In genomic region chr12:47549258-47549657, GRCh38 we compare ENCODE assay signal across 18 cellular contexts.
A peak's percentile ranks its signal among the peaks of the same experiment; 100 is the strongest.
DNase-seq lines count a peak whose midpoint lies in the region; ATAC-seq, FAIRE-seq and TF ChIP-seq lines count a peak whose summit lies in the region.
"Had no signal": no experiment of that assay in that cellular context is flagged by ENCODE, and none has a peak within 500 bp of the region (broad histone marks: within the 10 kb centered on the region; RNA-seq: fewer than 3 reads in every experiment).

No MANE protein-coding gene starts in this region.

- H3K4me1 Mint-ChIP-seq in activated naive CD8-positive, alpha-beta T cell treated with anti-CD3 and anti-CD28 coated beads, Interleukin-2, amount 50 U/mL, for 24 hours, result peaks cover 25% of the 10 kb centered on the region
- H3K4me1 Mint-ChIP-seq in activated naive CD8-positive, alpha-beta T cell treated with anti-CD3 and anti-CD28 coated beads for 36 hours, result peaks cover 25% of the 10 kb centered on the region
- H3K4me1 Mint-ChIP-seq: GM23338, IgD-negative memory B cell had no signal

- no peak for FAIRE-seq in K562 (lab: Jason Lieb, UNC)
- FAIRE-seq: D721Med had no signal

- no peaks in the 10 kb centered on the region for H3K9me3 ChIP-seq in K562 (replicated peaks; ENCODE audit: control insufficient read depth, insufficient read depth, low read depth, low read length)
- H3K9me3 ChIP-seq: Peyer's patch, SJSA1 had no signal

- no peak for TF ChIP-seq POLR2A in K562 (conservative IDR thresholded peaks at IDR 0.05)

- no peaks in the 10 kb centered on the region for H3K36me3 ChIP-seq in K562 (ENCODE audit: control insufficient read depth, insufficient read depth, low read length)
- H3K36me3 ChIP-seq: Peyer's patch, SJSA1 had no signal

- no peaks in the 10 kb centered on the region for H3K27me3 ChIP-seq in K562 (ENCODE audit: control insufficient read depth in 2 of 2, insufficient read depth in 2 of 2, low read length in 2 of 2)
- H3K27me3 ChIP-seq: Peyer's patch, SJSA1 had no signal

- no peak overlapping the region for H3K27ac ChIP-seq in K562 (ENCODE audit: extremely low read depth, low read depth, low read length)
- H3K27ac ChIP-seq: Peyer's patch, SJSA1 had no signal

- BruUV-seq in K562 (replicated peaks; lab: Mats Ljungman, UMichigan), result no TSS peak

- POLR2A ChIA-PET in K562 (lab: Yijun Ruan, JAX), result no interaction called here

- peaks cover 5% of the 10 kb centered on the region for H3K36me3 Mint-ChIP-seq in activated naive CD8-positive, alpha-beta T cell treated with anti-CD3 and anti-CD28 coated beads, Interleukin-2, amount 50 U/mL, for 24 hours (ENCODE audit: low read depth)
- H3K36me3 Mint-ChIP-seq in activated naive CD8-positive, alpha-beta T cell treated with anti-CD3 and anti-CD28 coated beads for 36 hours, result peaks cover 11% of the 10 kb centered on the region
- H3K36me3 Mint-ChIP-seq: CD4-positive, alpha-beta memory T cell; IgD-negative memory B cell had no signal

- no peaks in the 10 kb centered on the region for H3K79me2 ChIP-seq in K562 (ENCODE audit: control insufficient read depth, insufficient read depth, low read length)

- DNase-seq in activated naive CD8-positive, alpha-beta T cell treated with anti-CD3 and anti-CD28 coated beads, Interleukin-2, amount 50 U/mL, for 24 hours, result peak; percentile 28
- no peak for DNase-seq in activated naive CD8-positive, alpha-beta T cell treated with anti-CD3 and anti-CD28 coated beads for 36 hours
- peak; percentile 48 for DNase-seq in M059J (ENCODE audit: low read depth)
- DNase-seq in K562 (ENCODE audit: extremely low read depth in 1 of 4, low spot score in 3 of 4), result peak in 1 of 4 experiments; percentile 5
- peak; percentile 2 for DNase-seq in renal cortical epithelial cell (ENCODE audit: low read depth)
- no peak for DNase-seq in SIG-M5 (lab: John Stamatoyannopoulos, UW)
- DNase-seq in C1 segment of cervical spinal cord (lab: John Stamatoyannopoulos, UW), result no peak
- no peak for DNase-seq in mesenteric fat pad (ENCODE audit: low spot score)
- DNase-seq: CD4-positive, alpha-beta memory T cell; DMS79 treated with DMSO at 0.1 percent for 48 hours; NCI-H446; NCI-H774; Peyer's patch had no signal

- H3K4me1 ChIP-seq in K562 (replicated peaks in 1 of 2; ENCODE audit: control insufficient read depth in 2 of 2, insufficient read depth in 2 of 2, low read length in 2 of 2), result no peaks in the 10 kb centered on the region; a peak in 1 of 5 replicates
- H3K4me1 ChIP-seq: Peyer's patch, SJSA1 had no signal

- H3K9ac ChIP-seq in K562 (ENCODE audit: insufficient read depth in 1 of 2, low read depth in 2 of 2, low read length in 2 of 2), result no peak overlapping the region

- no peak overlapping the region for H3K4me3 Mint-ChIP-seq in activated naive CD8-positive, alpha-beta T cell treated with anti-CD3 and anti-CD28 coated beads, Interleukin-2, amount 50 U/mL, for 24 hours
- no peak overlapping the region for H3K4me3 Mint-ChIP-seq in activated naive CD8-positive, alpha-beta T cell treated with anti-CD3 and anti-CD28 coated beads for 36 hours
- H3K4me3 Mint-ChIP-seq: B cell; CD4-positive, alpha-beta memory T cell; GM23338; IgD-negative memory B cell had no signal

- H2AFZ ChIP-seq in K562 (ENCODE audit: low read depth, low read length), result no peak overlapping the region
- H2AFZ ChIP-seq: GM23338 had no signal

- no peak for TF ChIP-seq RAD21 in K562 (CRISPR knock-in tag; conservative IDR thresholded peaks at IDR 0.05 in 1 of 2, IDR thresholded peaks at IDR 0.05 in 1 of 2)

- H3K27ac Mint-ChIP-seq in activated naive CD8-positive, alpha-beta T cell treated with anti-CD3 and anti-CD28 coated beads, Interleukin-2, amount 50 U/mL, for 24 hours, result no peak overlapping the region
- H3K27ac Mint-ChIP-seq in activated naive CD8-positive, alpha-beta T cell treated with anti-CD3 and anti-CD28 coated beads for 36 hours, result no peak overlapping the region
- H3K27ac Mint-ChIP-seq: B cell, GM23338, IgD-negative memory B cell had no signal

- in situ Hi-C loops in K562 (cut with MboI), result no loop called here

- no peaks in the 10 kb centered on the region for H4K20me1 ChIP-seq in K562 (replicated peaks; ENCODE audit: control insufficient read depth, insufficient read depth, low read length)

- no peak overlapping the region for H3K4me2 ChIP-seq in K562 (ENCODE audit: insufficient read depth, low read length)
- H3K4me2 ChIP-seq: GM23338 had no signal

- 0% methylated on average over 3 of the region's 3 CpGs for WGBS in K562 (ENCODE audit: insufficient coverage, low coverage, missing lambda C conversion rate)

- H3K9me1 ChIP-seq in K562 (ENCODE audit: control insufficient read depth, insufficient read depth, low read length), result no peaks in the 10 kb centered on the region

- TF ChIP-seq EP300 in K562 (IDR thresholded peaks at IDR 0.05; ENCODE audit: low read length), result no peak

- TF ChIP-seq CTCF in K562 (IDR thresholded peaks at IDR 0.05 in 2 of 3, conservative IDR thresholded peaks at IDR 0.05 in 1 of 3; ENCODE audit: insufficient read depth in 2 of 3, low read depth in 1 of 3, low read length in 3 of 3), result no peak

- CTCF ChIA-PET in K562 (lab: Yijun Ruan, JAX; ENCODE audit: low intra/inter-chr PET ratio), result no interaction called here

- peaks cover 2% of the 10 kb centered on the region for H3K27me3 Mint-ChIP-seq in activated naive CD8-positive, alpha-beta T cell treated with anti-CD3 and anti-CD28 coated beads, Interleukin-2, amount 50 U/mL, for 24 hours
- no peaks in the 10 kb centered on the region for H3K27me3 Mint-ChIP-seq in activated naive CD8-positive, alpha-beta T cell treated with anti-CD3 and anti-CD28 coated beads for 36 hours
- H3K27me3 Mint-ChIP-seq: IgD-negative memory B cell had no signal

- H3K9me3 Mint-ChIP-seq in activated naive CD8-positive, alpha-beta T cell treated with anti-CD3 and anti-CD28 coated beads, Interleukin-2, amount 50 U/mL, for 24 hours, result peaks cover 15% of the 10 kb centered on the region
- H3K9me3 Mint-ChIP-seq in activated naive CD8-positive, alpha-beta T cell treated with anti-CD3 and anti-CD28 coated beads for 36 hours, result peaks cover 13% of the 10 kb centered on the region

- no peak for ATAC-seq in activated naive CD8-positive, alpha-beta T cell treated with anti-CD3 and anti-CD28 coated beads, Interleukin-2, amount 50 U/mL, for 24 hours
- ATAC-seq in K562, result no peak
- ATAC-seq: GM23338 had no signal

- intact Hi-C loops in K562 (cut with micrococcal nuclease), result loop anchor here (5.0 kb wide), 1 partner anchor 88 kb away; no protein-coding TSS in a partner anchor

- no peak overlapping the region for H3K4me3 ChIP-seq in K562
- H3K4me3 ChIP-seq: GM23338, Peyer's patch, SJSA1 had no signal

TF ChIP-seq in K562, 482 proteins besides CTCF, POLR2A, EP300 and RAD21:
- TF ChIP-seq PTTG1 (tag; IDR thresholded peaks at IDR 0.05; ENCODE audit: low read depth), result no peak
- no peak for TF ChIP-seq NCOA6 (IDR thresholded peaks at IDR 0.05)
- TF ChIP-seq KDM2B (CRISPR knock-in tag; IDR thresholded peaks at IDR 0.05), result no peak
- TF ChIP-seq ZNF592 (IDR thresholded peaks at IDR 0.05), result no peak
- 0 out of 2 replicates have a peak, but pooled peaks have one; percentile 30 for TF ChIP-seq NFIC (IDR thresholded peaks at IDR 0.05)
- TF ChIP-seq DACH1 (IDR thresholded peaks at IDR 0.05; ENCODE audit: partially characterized antibody), result no peak
- TF ChIP-seq PTRF (tag; IDR thresholded peaks at IDR 0.05), result no peak

Comparison
In these comparisons a context has a peak if more than half of its experiments do, and no peak if none do; other contexts are left out.
1. DNase-seq: peak in activated naive CD8-positive, alpha-beta T cell treated with anti-CD3 and anti-CD28 coated beads, Interleukin-2, amount 50 U/mL, for 24 hours (single experiment), M059J (single experiment) and renal cortical epithelial cell (single experiment); none in activated naive CD8-positive, alpha-beta T cell treated with anti-CD3 and anti-CD28 coated beads for 36 hours (single experiment), SIG-M5 (single experiment), C1 segment of cervical spinal cord (0 of 14) and mesenteric fat pad (single experiment).